ENCODE assay signal across 15 cellular contexts in genomic region chr5:134374234-134374633, GRCh38. TPM values are rescaled to one million over a fixed set of nuclear protein-coding genes. Genes with fewer than 3 reads are reported as not detected.
A peak's percentile ranks its signal among the peaks of the same experiment; 100 is the strongest.
DNase-seq lines count a peak whose midpoint lies in the region; ATAC-seq and TF ChIP-seq lines count a peak whose summit lies in the region.
"Had no signal": no experiment of that assay in that cellular context is flagged by ENCODE, and none has a peak within 500 bp of the region (broad histone marks: within the 10 kb centered on the region; RNA-seq: fewer than 3 reads in every experiment).

No MANE protein-coding gene starts in this region.

- CTCF ChIA-PET in CD4-positive, alpha-beta T cell (lab: Charles Lee) = interaction anchor here (1.2 kb wide), 1 partner anchor 213 kb away, joined by 3 read pairs; no protein-coding TSS in a partner anchor

- H3K4me3 ChIP-seq in GM12865 (ENCODE audit: low read depth, low read length) = no peak overlapping the region
- peak overlapping the region; percentile 51 for H3K4me3 ChIP-seq in adipocyte (ENCODE audit: low read length)
- H3K4me3 ChIP-seq: mucosa of descending colon had no signal

- peaks cover 18% of the 10 kb centered on the region for H3K4me1 ChIP-seq in adipocyte (ENCODE audit: control insufficient read depth, insufficient read depth, low read length)

- H3K36me3 Mint-ChIP-seq in CD4-positive, alpha-beta T cell (ENCODE audit: low read depth) = peaks cover 83% of the 10 kb centered on the region
- H3K36me3 Mint-ChIP-seq in memory B cell = peaks cover 7% of the 10 kb centered on the region

- H3K27ac Mint-ChIP-seq in CD4-positive, alpha-beta T cell = peak overlapping the region; percentile 13
- peak overlapping the region; percentile 45 for H3K27ac Mint-ChIP-seq in memory B cell

- no peak for TF ChIP-seq CTCF in CD4-positive, alpha-beta T cell (IDR thresholded peaks at IDR 0.05)
- TF ChIP-seq CTCF in GM12865 (IDR thresholded peaks at IDR 0.05; ENCODE audit: insufficient read depth, low read depth, low read length, missing control alignments) = no peak

- ATAC-seq in CD4-positive, alpha-beta T cell (ENCODE audit: poor library complexity) = no peak
- ATAC-seq in memory B cell (ENCODE audit: low read depth) = no peak
- no peak for ATAC-seq in HG03045 (IDR thresholded peaks at IDR 0.05; ENCODE audit: unreplicated experiment)
- ATAC-seq: mucosa of descending colon had no signal

- H3K9me3 Mint-ChIP-seq in CD4-positive, alpha-beta T cell = no peaks in the 10 kb centered on the region
- H3K9me3 Mint-ChIP-seq in memory B cell = no peaks in the 10 kb centered on the region

- H3K27me3 ChIP-seq in CD4-positive, alpha-beta T cell (ENCODE audit: control insufficient read depth, insufficient read depth, low read length) = no peaks in the 10 kb centered on the region
- H3K27me3 ChIP-seq in adipocyte (replicated peaks; ENCODE audit: control insufficient read depth, insufficient read depth, low read length) = no peaks in the 10 kb centered on the region

- no peak overlapping the region for H3K27ac ChIP-seq in CD4-positive, alpha-beta T cell (ENCODE audit: low read depth, low read length)
- H3K27ac ChIP-seq: VCaP had no signal

- H3K4me3 Mint-ChIP-seq in CD4-positive, alpha-beta T cell = peak overlapping the region; percentile 64
- H3K4me3 Mint-ChIP-seq in memory B cell = no peak overlapping the region

- no peaks in the 10 kb centered on the region for H3K9me3 ChIP-seq in CD4-positive, alpha-beta T cell (ENCODE audit: control insufficient read depth, low read length)
- no peaks in the 10 kb centered on the region for H3K9me3 ChIP-seq in adipocyte (ENCODE audit: control insufficient read depth, low read length)
- H3K9me3 ChIP-seq: mucosa of descending colon had no signal

- H3K4me1 Mint-ChIP-seq in CD4-positive, alpha-beta T cell (ENCODE audit: low read depth) = peaks cover 82% of the 10 kb centered on the region
- H3K4me1 Mint-ChIP-seq in memory B cell = peaks cover 32% of the 10 kb centered on the region

- no peak overlapping the region for H3K9ac ChIP-seq in adipocyte (ENCODE audit: low read length)

- DNase-seq in CD4-positive, alpha-beta T cell = peak in 1 of 10 experiments; percentile 21
- DNase-seq in GM12865 (ENCODE audit: low read depth) (peak; percentile 14), adipocyte (ENCODE audit: low read depth) (no peak), memory B cell (ENCODE audit: low spot score in 2 of 2) (no peak), OCI-M1 (lab: John Stamatoyannopoulos, UW) (no peak), DMS79 treated with DMSO at 0.1 percent for 48 hours (lab: John Stamatoyannopoulos, UW) (no peak)
- DNase-seq: cerebellar nuclear complex, mucosa of descending colon, NCI-H1105 treated with DMSO at 0.1 percent for 48 hours, NCI-H510A, retina, SHP77, substantia nigra had no signal

- peaks cover 4% of the 10 kb centered on the region for H3K27me3 Mint-ChIP-seq in CD4-positive, alpha-beta T cell
- no peaks in the 10 kb centered on the region for H3K27me3 Mint-ChIP-seq in memory B cell

- POLR2A ChIA-PET in CD4-positive, alpha-beta T cell (lab: Charles Lee) = no interaction called here

- H3K36me3 ChIP-seq in adipocyte (ENCODE audit: control insufficient read depth, insufficient read depth, low read length, severe bottlenecking) = peaks cover 48% of the 10 kb centered on the region

- intact Hi-C loops in CD4-positive, alpha-beta T cell (cut with DNase I, micrococcal nuclease) = loop anchor here (5.0 to 10.0 kb wide), 6 partner anchors 189 to 531 kb away; partner anchors contain the start of genes C5orf24 (in 1 of the 2), CAMLG (in 1 of the 2), PCBD2 (in 1 of the 2) and SEC24A (in 1 of the 2)

RNA-seq across cellular contexts. Expression of gene UBE2B, which starts 2.9 kb away (rescaled TPM):
- total RNA-seq in CD4-positive, alpha-beta T cell = 100 to 1,000 TPM; 225 to 228 TPM

RNA-seq across cellular contexts. Expression of gene CDKL3, which starts 7.3 kb away (rescaled TPM):
- under 1 TPM; 0.38 to 0.56 TPM for total RNA-seq in CD4-positive, alpha-beta T cell

RNA-seq across cellular contexts. Expression of gene CDKN2AIPNL, which starts 37.4 kb away (rescaled TPM):
- total RNA-seq in CD4-positive, alpha-beta T cell = 10 to 100 TPM; 12.8 to 15.5 TPM
